In genomic region chr1:56050911-56051310, GRCh38 we compare ENCODE assay signal across 26 cellular contexts.
"Had no signal": no experiment of that assay in that cellular context is flagged by ENCODE, and none has a peak within 500 bp of the region (broad histone marks: within the 10 kb centered on the region; RNA-seq: fewer than 3 reads in every experiment).

No MANE protein-coding gene starts in this region.

- H3K4me1 Mint-ChIP-seq: activated CD4-positive, alpha-beta memory T cell treated with anti-CD3 and anti-CD28 coated beads, Interleukin-2, amount 10 ng/mL, durations not matched to agents 7 days and 5 days; activated CD4-positive, alpha-beta T cell treated with anti-CD3 and anti-CD28 coated beads, Interleukin-2, amount 10 ng/mL, durations not matched to agents 7 days and 5 days; activated naive CD4-positive, alpha-beta T cell treated with anti-CD3 and anti-CD28 coated beads, Interleukin-2, amount 10 ng/mL, durations not matched to agents 7 days and 5 days; activated naive CD8-positive, alpha-beta T cell treated with anti-CD3 and anti-CD28 coated beads, Interleukin-2, amount 10 ng/mL, durations not matched to agents 7 days and 5 days; WTC11 had no signal

- H3K27me3 Mint-ChIP-seq: activated CD4-positive, alpha-beta memory T cell treated with anti-CD3 and anti-CD28 coated beads, Interleukin-2, amount 10 ng/mL, durations not matched to agents 7 days and 5 days; activated CD4-positive, alpha-beta T cell treated with anti-CD3 and anti-CD28 coated beads, Interleukin-2, amount 10 ng/mL, durations not matched to agents 7 days and 5 days; activated naive CD4-positive, alpha-beta T cell treated with anti-CD3 and anti-CD28 coated beads, Interleukin-2, amount 10 ng/mL, durations not matched to agents 7 days and 5 days; activated naive CD8-positive, alpha-beta T cell treated with anti-CD3 and anti-CD28 coated beads, Interleukin-2, amount 10 ng/mL, durations not matched to agents 7 days and 5 days; activated T-cell treated with anti-CD3 and anti-CD28 coated beads, Interleukin-2, amount 50 U/mL, for 24 hours; effector memory CD8-positive, alpha-beta T cell had no signal

- H3K4me3 ChIP-seq: ascending aorta, body of pancreas, esophagus squamous epithelium had no signal

- H3K4me3 Mint-ChIP-seq: activated CD4-positive, alpha-beta memory T cell treated with anti-CD3 and anti-CD28 coated beads, Interleukin-2, amount 10 ng/mL, durations not matched to agents 7 days and 5 days; activated CD4-positive, alpha-beta T cell treated with anti-CD3 and anti-CD28 coated beads, Interleukin-2, amount 10 ng/mL, durations not matched to agents 7 days and 5 days; activated naive CD4-positive, alpha-beta T cell treated with anti-CD3 and anti-CD28 coated beads, Interleukin-2, amount 10 ng/mL, durations not matched to agents 7 days and 5 days; activated naive CD8-positive, alpha-beta T cell treated with anti-CD3 and anti-CD28 coated beads, Interleukin-2, amount 10 ng/mL, durations not matched to agents 7 days and 5 days; activated T-cell treated with anti-CD3 and anti-CD28 coated beads, Interleukin-2, amount 50 U/mL, for 24 hours; activated T-cell treated with anti-CD3 and anti-CD28 coated beads, Interleukin-2, amount 50 U/mL, for 72 hours; effector memory CD8-positive, alpha-beta T cell; WTC11 had no signal

- ATAC-seq: activated naive CD4-positive, alpha-beta T cell treated with anti-CD3 and anti-CD28 coated beads, Interleukin-2, amount 50 U/mL, for 72 hours; activated T-cell treated with anti-CD3 and anti-CD28 coated beads, Interleukin-2, amount 50 U/mL, for 72 hours; body of pancreas; effector memory CD8-positive, alpha-beta T cell; WTC11 had no signal

- H3K27ac Mint-ChIP-seq: activated CD4-positive, alpha-beta memory T cell treated with anti-CD3 and anti-CD28 coated beads, Interleukin-2, amount 10 ng/mL, durations not matched to agents 7 days and 5 days; activated CD4-positive, alpha-beta T cell treated with anti-CD3 and anti-CD28 coated beads, Interleukin-2, amount 10 ng/mL, durations not matched to agents 7 days and 5 days; activated naive CD4-positive, alpha-beta T cell treated with anti-CD3 and anti-CD28 coated beads, Interleukin-2, amount 10 ng/mL, durations not matched to agents 7 days and 5 days; activated naive CD4-positive, alpha-beta T cell treated with anti-CD3 and anti-CD28 coated beads, Interleukin-2, amount 50 U/mL, for 72 hours; activated naive CD8-positive, alpha-beta T cell treated with anti-CD3 and anti-CD28 coated beads, Interleukin-2, amount 10 ng/mL, durations not matched to agents 7 days and 5 days; activated T-cell treated with anti-CD3 and anti-CD28 coated beads, Interleukin-2, amount 50 U/mL, for 24 hours; activated T-cell treated with anti-CD3 and anti-CD28 coated beads, Interleukin-2, amount 50 U/mL, for 72 hours; effector memory CD8-positive, alpha-beta T cell; WTC11 had no signal

- DNase-seq: activated CD4-positive, alpha-beta memory T cell treated with anti-CD3 and anti-CD28 coated beads, Interleukin-2, amount 10 ng/mL, durations not matched to agents 7 days and 5 days; activated CD4-positive, alpha-beta T cell treated with anti-CD3 and anti-CD28 coated beads for 1 hour; activated CD4-positive, alpha-beta T cell treated with anti-CD3 and anti-CD28 coated beads for 4 hours; activated CD4-positive, alpha-beta T cell treated with anti-CD3 and anti-CD28 coated beads, Interleukin-2, amount 10 ng/mL, durations not matched to agents 7 days and 5 days; activated CD4-positive, alpha-beta T cell treated with anti-CD3 and anti-CD28 coated beads, Interleukin-2, amount 50 U/mL, for 4 hours; activated CD8-positive, alpha-beta memory T cell treated with anti-CD3 and anti-CD28 coated beads, Interleukin-2, amount 50 U/mL, for 48 hours; activated gamma-delta T cell; activated naive CD4-positive, alpha-beta T cell; activated naive CD4-positive, alpha-beta T cell treated with anti-CD3 and anti-CD28 coated beads, Interleukin-2, amount 10 ng/mL, durations not matched to agents 7 days and 5 days; activated naive CD8-positive, alpha-beta T cell treated with anti-CD3 and anti-CD28 coated beads, Interleukin-2, amount 10 ng/mL, durations not matched to agents 7 days and 5 days; activated T-cell treated with anti-CD3 and anti-CD28 coated beads for 4 hours; activated T-cell treated with anti-CD3 and anti-CD28 coated beads, Interleukin-2, amount 50 U/mL, for 24 hours; activated T-cell treated with anti-CD3 and anti-CD28 coated beads, Interleukin-2, amount 50 U/mL, for 72 hours; body of pancreas; caudate nucleus; cortex of kidney; dermis blood vessel endothelial cell; effector CD4-positive, alpha-beta T cell; effector memory CD8-positive, alpha-beta T cell; esophagus squamous epithelium; foreskin fibroblast; head of caudate nucleus; T-helper 2 cell had no signal

- H3K9me3 Mint-ChIP-seq: activated CD4-positive, alpha-beta memory T cell treated with anti-CD3 and anti-CD28 coated beads, Interleukin-2, amount 10 ng/mL, durations not matched to agents 7 days and 5 days; activated CD4-positive, alpha-beta T cell treated with anti-CD3 and anti-CD28 coated beads, Interleukin-2, amount 10 ng/mL, durations not matched to agents 7 days and 5 days; activated naive CD4-positive, alpha-beta T cell treated with anti-CD3 and anti-CD28 coated beads, Interleukin-2, amount 10 ng/mL, durations not matched to agents 7 days and 5 days; activated T-cell treated with anti-CD3 and anti-CD28 coated beads, Interleukin-2, amount 50 U/mL, for 24 hours had no signal

- H3K36me3 Mint-ChIP-seq: activated naive CD4-positive, alpha-beta T cell treated with anti-CD3 and anti-CD28 coated beads, Interleukin-2, amount 10 ng/mL, durations not matched to agents 7 days and 5 days; activated naive CD4-positive, alpha-beta T cell treated with anti-CD3 and anti-CD28 coated beads, Interleukin-2, amount 50 U/mL, for 72 hours; activated naive CD8-positive, alpha-beta T cell treated with anti-CD3 and anti-CD28 coated beads, Interleukin-2, amount 10 ng/mL, durations not matched to agents 7 days and 5 days; WTC11 had no signal
